In the genomic region with DNA sequence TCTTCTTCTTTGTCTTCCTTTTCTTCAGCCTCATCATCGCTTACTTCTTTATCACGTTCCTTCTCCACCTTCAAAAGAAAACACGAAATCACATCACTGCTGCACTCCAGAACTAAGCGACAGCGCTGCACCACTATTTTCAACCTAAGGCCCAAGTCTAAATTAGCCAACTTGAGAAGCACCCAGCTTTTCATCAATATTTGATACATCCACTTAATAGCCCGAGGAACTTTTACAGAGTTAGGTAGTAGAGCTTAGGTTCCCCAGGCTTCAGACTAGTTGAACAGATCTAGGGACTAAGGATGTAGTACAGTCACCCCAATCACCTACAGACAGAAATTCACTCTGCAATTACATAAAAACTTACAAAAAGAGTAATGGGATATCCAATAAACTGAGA, we compare ENCODE assay signal across 1 cellular context.
TF ChIP-seq lines count a peak whose summit lies in the region.

No MANE protein-coding gene starts in this region.

TF ChIP-seq in IMR-90, 13 proteins besides CTCF, POLR2A, EP300 and RAD21:
- TF ChIP-seq MAFK (IDR thresholded peaks at IDR 0.05; ENCODE audit: low read depth, low read length), result no peak
- TF ChIP-seq SMC3 (IDR thresholded peaks at IDR 0.05; ENCODE audit: low read depth, low read length), result no peak
- no peak for TF ChIP-seq RFX5 (IDR thresholded peaks at IDR 0.05; ENCODE audit: low read depth, low read length)
- TF ChIP-seq CEBPB (IDR thresholded peaks at IDR 0.05; ENCODE audit: low read depth, low read length), result no peak
- TF ChIP-seq, protein P1, sequence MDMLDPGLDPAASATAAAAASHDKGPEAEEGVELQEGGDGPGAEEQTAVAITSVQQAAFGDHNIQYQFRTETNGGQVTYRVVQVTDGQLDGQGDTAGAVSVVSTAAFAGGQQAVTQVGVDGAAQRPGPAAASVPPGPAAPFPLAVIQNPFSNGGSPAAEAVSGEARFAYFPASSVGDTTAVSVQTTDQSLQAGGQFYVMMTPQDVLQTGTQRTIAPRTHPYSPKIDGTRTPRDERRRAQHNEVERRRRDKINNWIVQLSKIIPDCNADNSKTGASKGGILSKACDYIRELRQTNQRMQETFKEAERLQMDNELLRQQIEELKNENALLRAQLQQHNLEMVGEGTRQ (IDR thresholded peaks at IDR 0.05; ENCODE audit: low read depth, low read length), result no peak
- TF ChIP-seq BHLHE40 (IDR thresholded peaks at IDR 0.05; ENCODE audit: low read depth, low read length), result no peak
- no peak for TF ChIP-seq MXI1 (IDR thresholded peaks at IDR 0.05; ENCODE audit: borderline replicate concordance, low read depth, low read length)
- TF ChIP-seq, protein P2, sequence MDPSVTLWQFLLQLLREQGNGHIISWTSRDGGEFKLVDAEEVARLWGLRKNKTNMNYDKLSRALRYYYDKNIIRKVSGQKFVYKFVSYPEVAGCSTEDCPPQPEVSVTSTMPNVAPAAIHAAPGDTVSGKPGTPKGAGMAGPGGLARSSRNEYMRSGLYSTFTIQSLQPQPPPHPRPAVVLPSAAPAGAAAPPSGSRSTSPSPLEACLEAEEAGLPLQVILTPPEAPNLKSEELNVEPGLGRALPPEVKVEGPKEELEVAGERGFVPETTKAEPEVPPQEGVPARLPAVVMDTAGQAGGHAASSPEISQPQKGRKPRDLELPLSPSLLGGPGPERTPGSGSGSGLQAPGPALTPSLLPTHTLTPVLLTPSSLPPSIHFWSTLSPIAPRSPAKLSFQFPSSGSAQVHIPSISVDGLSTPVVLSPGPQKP (IDR thresholded peaks at IDR 0.05; ENCODE audit: borderline replicate concordance, low read depth, low read length), result no peak
- TF ChIP-seq FOS (IDR thresholded peaks at IDR 0.05; ENCODE audit: low read depth, low read length), result no peak
- TF ChIP-seq NFE2L2 (IDR thresholded peaks at IDR 0.05; ENCODE audit: low read depth, low read length), result no peak
- TF ChIP-seq RCOR1 (IDR thresholded peaks at IDR 0.05; ENCODE audit: insufficient replicate concordance, low read length), result no peak
TF ChIP-seq in IMR-90: peak in this region for 0.
